ENCODE assay signal across 5 cellular contexts in the genomic region with DNA sequence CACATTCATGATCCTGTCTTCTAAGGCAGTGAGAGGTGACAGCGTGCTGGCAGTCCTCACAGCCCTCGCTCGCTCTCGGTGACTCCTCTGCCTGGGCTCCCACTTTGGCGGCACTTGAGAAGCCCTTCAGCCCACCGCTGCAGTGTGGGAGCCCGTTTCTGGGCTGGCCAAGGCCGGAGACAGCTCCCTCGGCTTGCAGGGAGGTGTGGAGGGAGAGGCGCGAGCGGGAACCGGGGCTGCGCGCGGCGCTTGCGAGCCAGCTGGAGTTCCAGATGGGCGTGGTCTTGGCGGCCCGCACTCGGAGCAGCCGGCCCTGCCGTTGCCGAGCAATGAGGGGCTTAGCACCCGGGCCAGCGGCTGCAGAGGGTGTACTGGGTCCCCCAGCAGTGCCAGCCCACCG.
DNase-seq lines count a peak whose midpoint lies in the region; ATAC-seq, FAIRE-seq and TF ChIP-seq lines count a peak whose summit lies in the region.
"Not testable (repeated sequence)": the region's sequence is repeated elsewhere in the genome, so short reads cannot be mapped to it uniquely, and the experiment has no call there.

No MANE protein-coding gene starts in this region.

- TF ChIP-seq CTCF in HepG2 (CRISPR knock-in tag; IDR thresholded peaks at IDR 0.05); testis (IDR thresholded peaks at IDR 0.05): not testable (repeated sequence)

- peaks cover 61% of the 10 kb centered on the region for H3K4me1 ChIP-seq in HepG2 (ENCODE audit: insufficient read depth, low read length)
- not testable (repeated sequence) for H3K4me1 ChIP-seq in neuronal stem cell (ENCODE audit: control insufficient read depth in 2 of 2, insufficient read depth in 1 of 2, low read depth in 1 of 2, low read length in 2 of 2); testis

- H3K9me3 ChIP-seq in HepG2 (ENCODE audit: low read length); neuronal stem cell (replicated peaks in 1 of 2; ENCODE audit: control insufficient read depth in 2 of 2, insufficient read depth in 1 of 2, low read depth in 1 of 2, low read length in 2 of 2); testis: not testable (repeated sequence)

- H2BK15ac ChIP-seq in neuronal stem cell (ENCODE audit: low read length), result peak overlapping the region; percentile 31

- H3K27ac ChIP-seq in HepG2 (ENCODE audit: extremely low read length, insufficient read depth, low read length), result peak overlapping the region; percentile 99
- H3K27ac ChIP-seq in neuronal stem cell (replicated peaks; ENCODE audit: low read length); testis: not testable (repeated sequence)

- in situ Hi-C loops in HepG2 (cut with HindIII; ENCODE audit: extremely low pct_ligation_motif_present, low pct_unique_long_range_greater_than_20kb), result loop anchor here (25.0 kb wide), 1 partner anchor 511 kb away; no protein-coding TSS in a partner anchor

- not testable (repeated sequence) for H3K23ac ChIP-seq in neuronal stem cell (ENCODE audit: low read depth, low read length, poor library complexity)

- BruUV-seq in HepG2 (replicated peaks; lab: Mats Ljungman, UMichigan), result not testable (repeated sequence)

- peak; percentile 73 for DNase-seq in ELF-1 (ENCODE audit: low read depth, low spot score)
- DNase-seq in Right ventricle myocardium inferior (ENCODE audit: missing footprints), result peak; percentile 52
- DNase-seq in HepG2 (ENCODE audit: low spot score); neuronal stem cell (ENCODE audit: low spot score): not testable (repeated sequence)
- DNase-seq in testis, result peak; percentile 24

- not testable (repeated sequence) for H2BK120ac ChIP-seq in neuronal stem cell (ENCODE audit: low read depth, low read length)

- H2AFZ ChIP-seq in HepG2 (ENCODE audit: low read length); neuronal stem cell (ENCODE audit: low read length): not testable (repeated sequence)

- not testable (repeated sequence) for H3K4ac ChIP-seq in neuronal stem cell (ENCODE audit: low read length)

- H3K27me3 ChIP-seq in HepG2 (ENCODE audit: control insufficient read depth in 1 of 2, insufficient read depth in 2 of 2, low read length in 2 of 2); neuronal stem cell (ENCODE audit: control insufficient read depth in 3 of 3, insufficient read depth in 3 of 3, low read depth in 1 of 3, low read length in 3 of 3); testis: not testable (repeated sequence)

- H3K4me2 ChIP-seq in HepG2 (ENCODE audit: low read depth, low read length); neuronal stem cell (ENCODE audit: insufficient read depth, low read length, poor library complexity, severe bottlenecking): not testable (repeated sequence)

- H3K18ac ChIP-seq in neuronal stem cell (ENCODE audit: low read length), result not testable (repeated sequence)

- H2BK5ac ChIP-seq in neuronal stem cell (ENCODE audit: low read length), result not testable (repeated sequence)

- POLR2A ChIA-PET in HepG2 (lab: Yijun Ruan, JAX), result interaction anchor here (1.9 kb wide), 1 partner anchor 10 kb away, joined by 10 read pairs; no protein-coding TSS in a partner anchor

- intact Hi-C loops in Right ventricle myocardium inferior (cut with DNase I); testis (cut with DNase I; ENCODE audit: low total_unique reads): not testable (repeated sequence)
- intact Hi-C loops in HepG2 (cut with micrococcal nuclease; ENCODE audit: unreplicated experiment), result loop anchor here (5.0 to 10.0 kb wide), 2 partner anchors 61 to 486 kb away; no protein-coding TSS in a partner anchor

- CTCF ChIA-PET in HepG2 (lab: Yijun Ruan, JAX; ENCODE audit: low intra/inter-chr PET ratio, low total read pairs), result not testable (repeated sequence)

- FAIRE-seq in HepG2 (lab: Jason Lieb, UNC), result not testable (repeated sequence)

- TF ChIP-seq RAD21 in HepG2 (CRISPR knock-in tag; IDR thresholded peaks at IDR 0.05), result not testable (repeated sequence)

- H3K14ac ChIP-seq in neuronal stem cell (ENCODE audit: low read length), result peak overlapping the region; percentile 12

- not testable (repeated sequence) for H3K79me1 ChIP-seq in neuronal stem cell (ENCODE audit: low read depth, low read length)

- not testable (repeated sequence) for H3K36me3 ChIP-seq in HepG2 (replicated peaks in 1 of 2; ENCODE audit: control insufficient read depth in 1 of 2, insufficient read depth in 2 of 2, low read length in 2 of 2); neuronal stem cell (replicated peaks in 1 of 2; ENCODE audit: control insufficient read depth in 2 of 2, insufficient read depth in 2 of 2, low read length in 2 of 2); testis (ENCODE audit: low read depth, missing control alignments)

- H3K4me3 ChIP-seq in HepG2 (replicated peaks in 1 of 3; ENCODE audit: insufficient read depth in 1 of 3, low read depth in 2 of 3, low read length in 3 of 3); neuronal stem cell (ENCODE audit: low read length in 2 of 2): not testable (repeated sequence)
- H3K4me3 ChIP-seq in testis, result peak overlapping the region in 1 of 2 donors; percentile 44

- not testable (repeated sequence) for H3K9ac ChIP-seq in HepG2 (ENCODE audit: insufficient read depth, low read depth, low read length); neuronal stem cell (ENCODE audit: low read depth, low read length, poor library complexity)

- not testable (repeated sequence) for H3K79me2 ChIP-seq in HepG2 (ENCODE audit: insufficient read depth, low read length)

- TF ChIP-seq EP300 in HepG2 (IDR thresholded peaks at IDR 0.05; ENCODE audit: low read depth in 2 of 2, low read length in 2 of 2); HepG2 (CRISPR knock-in tag; IDR thresholded peaks at IDR 0.05; ENCODE audit: borderline replicate concordance): not testable (repeated sequence)

- not testable (repeated sequence) for ATAC-seq in Right ventricle myocardium inferior, HepG2

- not testable (repeated sequence) for H4K8ac ChIP-seq in neuronal stem cell (ENCODE audit: low read depth, low read length)

- not testable (repeated sequence) for H2AK5ac ChIP-seq in neuronal stem cell (ENCODE audit: low read depth, low read length)

- not testable (repeated sequence) for H4K91ac ChIP-seq in neuronal stem cell (ENCODE audit: low read depth, low read length, poor library complexity)

- not testable (repeated sequence) for H4K20me1 ChIP-seq in HepG2 (ENCODE audit: insufficient read depth, low read length)

- peak overlapping the region; percentile 2 for H2BK12ac ChIP-seq in neuronal stem cell (ENCODE audit: low read length)

- not testable (repeated sequence) for TF ChIP-seq POLR2A in HepG2 (IDR thresholded peaks at IDR 0.05; ENCODE audit: insufficient read depth in 1 of 2, low read depth in 2 of 2, low read length in 2 of 2); testis (IDR thresholded peaks at IDR 0.05)

- WGBS in HepG2 (ENCODE audit: low lambda C conversion rate), result 98% methylated on average over 22 of the region's 28 CpGs
- no CpG with 5 or more reads among the region's 28 CpGs for WGBS in neuronal stem cell (ENCODE audit: extremely low coverage in 2 of 2, insufficient read length in 2 of 2, insufficient replicate concordance in 1 of 2), 2 donors
- 60 to 88% methylated on average over 4 to 27 of the region's 28 CpGs for WGBS in testis, 2 donors

TF ChIP-seq in HepG2, 621 proteins besides CTCF, POLR2A, EP300 and RAD21 (continues in another document):
- peak; percentile 52 for TF ChIP-seq ZBTB33 (CRISPR knock-in tag; IDR thresholded peaks at IDR 0.05)
- TF ChIP-seq ZBTB38 (CRISPR knock-in tag; IDR thresholded peaks at IDR 0.05), result peak; percentile 52; the same call in 1 of the 2 replicates
- TF ChIP-seq ZBTB4 (CRISPR knock-in tag; IDR thresholded peaks at IDR 0.05; ENCODE audit: borderline replicate concordance), result peak; percentile 40; the same call in 1 of the 2 replicates
